9 cellular contexts compared by ENCODE assay signal in the genomic region with DNA sequence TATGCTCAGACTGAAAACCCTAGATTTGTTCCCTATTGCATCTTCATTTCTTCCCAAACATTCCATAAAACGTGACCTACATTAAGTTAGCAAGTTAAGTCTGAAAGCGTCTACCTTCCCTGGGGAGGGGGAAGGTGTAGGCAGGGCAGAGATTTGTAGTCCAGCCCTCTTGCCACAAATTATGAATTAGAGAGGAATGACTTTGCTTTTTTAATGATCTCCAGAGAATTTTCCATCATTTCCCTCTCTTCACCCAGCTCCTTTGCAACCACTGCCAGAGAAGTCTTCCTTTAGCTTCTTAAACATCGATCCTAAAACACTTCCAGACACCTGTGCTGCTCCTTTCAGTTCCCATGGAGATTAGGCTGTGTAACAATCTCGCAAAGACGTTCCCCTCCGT. TPM values are rescaled to one million over a fixed set of nuclear protein-coding genes. Genes with fewer than 3 reads are reported as not detected.
A peak's percentile ranks its signal among the peaks of the same experiment; 100 is the strongest.
DNase-seq lines count a peak whose midpoint lies in the region; ATAC-seq and TF ChIP-seq lines count a peak whose summit lies in the region.
"Had no signal": no experiment of that assay in that cellular context is flagged by ENCODE, and none has a peak within 500 bp of the region (broad histone marks: within the 10 kb centered on the region; RNA-seq: fewer than 3 reads in every experiment).

No MANE protein-coding gene starts in this region.

- in situ Hi-C loops in mammary epithelial cell (cut with MboI; ENCODE audit: low sequenced_read_pairs in 2 of 2) = no loop called here

- DNase-seq in AG04450 (ENCODE audit: low read depth, low spot score) = no peak
- DNase-seq in mammary epithelial cell = no peak
- DNase-seq in NCI-H1694 treated with DMSO at 0.1 percent for 48 hours (lab: John Stamatoyannopoulos, UW) = no peak
- DNase-seq: activated CD4-positive, alpha-beta T cell treated with anti-CD3 and anti-CD28 coated beads for 4 hours had no signal

- intact Hi-C loops in mammary epithelial cell (cut with micrococcal nuclease) = no loop called here

- WGBS in mammary epithelial cell (ENCODE audit: low coverage, missing lambda C conversion rate) = 95% methylated on average over 6 of the region's 6 CpGs

- H3K4me1 ChIP-seq in HUES6 (ENCODE audit: control insufficient read depth, insufficient read depth, low read length) = peaks cover 11% of the 10 kb centered on the region
- peaks cover 21% of the 10 kb centered on the region for H3K4me1 ChIP-seq in mammary epithelial cell (ENCODE audit: insufficient read depth, low read length)
- peaks cover 16 to 19% of the 10 kb centered on the region in 2 donors for H3K4me1 ChIP-seq in muscle layer of duodenum (ENCODE audit: control insufficient read depth in 1 of 2, insufficient read depth in 2 of 2, low read length in 2 of 2)

- dilution Hi-C loops in mammary epithelial cell (cut with HindIII; ENCODE audit: low sequenced_read_pairs) = no loop called here

- H3K4me3 ChIP-seq in AG04450 (ENCODE audit: low read depth, low read length) (peak overlapping the region; percentile 97), HUES6 (ENCODE audit: low read depth, low read length) (peak overlapping the region; percentile 93), mammary epithelial cell (replicated peaks in 1 of 3; ENCODE audit: insufficient read depth in 1 of 3, low read depth in 2 of 3, low read length in 3 of 3) (peak overlapping the region; percentile 58 to 80 (median 64)), muscle layer of duodenum (ENCODE audit: low read depth in 1 of 2, low read length in 2 of 2) (peak overlapping the region; percentile 86 to 98)

- peak overlapping the region; percentile 73 for H3K4me2 ChIP-seq in mammary epithelial cell (ENCODE audit: insufficient read depth, low read depth, low read length)

- no peak for TF ChIP-seq CTCF in AG04450 (IDR thresholded peaks at IDR 0.05; ENCODE audit: low read depth, low read length)
- no peak for TF ChIP-seq CTCF in mammary epithelial cell (conservative IDR thresholded peaks at IDR 0.05 in 1 of 2, IDR thresholded peaks at IDR 0.05 in 1 of 2; ENCODE audit: extremely low read depth in 1 of 2, insufficient read depth in 1 of 2, low read depth in 1 of 2, low read length in 2 of 2)

- POLR2A ChIA-PET in AG04450 (lab: Yijun Ruan, JAX) = no interaction called here

- CTCF ChIA-PET in AG04450 (lab: Charles Lee) (interaction anchor here (0.8 kb wide), 1 partner anchor 111 kb away, joined by 3 read pairs; no protein-coding TSS in a partner anchor), mammary epithelial cell (lab: Charles Lee; ENCODE audit: low non-redundant PET) (no interaction called here)

- H4K20me1 ChIP-seq in mammary epithelial cell (ENCODE audit: insufficient read depth, low read length) = no peaks in the 10 kb centered on the region

- no peaks in the 10 kb centered on the region for H3K27me3 ChIP-seq in AG04450 (ENCODE audit: control insufficient read depth, insufficient read depth, low read length)
- H3K27me3 ChIP-seq in HUES6 (ENCODE audit: control insufficient read depth, insufficient read depth, low read length) = no peaks in the 10 kb centered on the region
- no peaks in the 10 kb centered on the region for H3K27me3 ChIP-seq in mammary epithelial cell (ENCODE audit: insufficient read depth, low read length)
- no peaks in the 10 kb centered on the region for H3K27me3 ChIP-seq in muscle layer of duodenum (ENCODE audit: low read depth, low read length)

- H3K79me2 ChIP-seq in mammary epithelial cell (ENCODE audit: insufficient read depth, low read length) = peaks cover 48% of the 10 kb centered on the region

- no TSS peak for BruUV-seq in mammary epithelial cell (replicated peaks; lab: Mats Ljungman, UMichigan)

- H2AFZ ChIP-seq in mammary epithelial cell (ENCODE audit: low read depth, low read length) = no peak overlapping the region

- H3K9ac ChIP-seq in HUES6 (ENCODE audit: low read length) (peak overlapping the region; percentile 74), mammary epithelial cell (ENCODE audit: insufficient read depth, low read length) (no peak overlapping the region)

- H3K9me3 ChIP-seq in AG04450 (ENCODE audit: control insufficient read depth, insufficient read depth, low read length) (no peaks in the 10 kb centered on the region; the same call in 1 of the 2 replicates), HUES6 (ENCODE audit: control insufficient read depth, insufficient read depth, low read depth, low read length) (no peaks in the 10 kb centered on the region), mammary epithelial cell (replicated peaks; ENCODE audit: insufficient read depth, low read length) (no peaks in the 10 kb centered on the region), muscle layer of duodenum (ENCODE audit: control insufficient read depth in 1 of 2, low read length in 2 of 2) (no peaks in the 10 kb centered on the region)

- ATAC-seq in HG03442 (IDR thresholded peaks at IDR 0.05; ENCODE audit: unreplicated experiment) = no peak
- ATAC-seq in GM18909 (IDR thresholded peaks at IDR 0.05; ENCODE audit: poor library complexity, unreplicated experiment) = no peak
- no peak for ATAC-seq in GM21515 (IDR thresholded peaks at IDR 0.05; ENCODE audit: unreplicated experiment)

- H3K36me3 ChIP-seq in HUES6 (ENCODE audit: control insufficient read depth, insufficient read depth, low read length) (peaks cover 22% of the 10 kb centered on the region), mammary epithelial cell (ENCODE audit: insufficient read depth, low read length) (peaks cover 5% of the 10 kb centered on the region), muscle layer of duodenum (ENCODE audit: control insufficient read depth in 1 of 2, insufficient read depth in 2 of 2, low read length in 2 of 2) (peaks cover 12 to 17% of the 10 kb centered on the region in 2 donors)

- H3K27ac ChIP-seq in AG04450 (ENCODE audit: low read depth, low read length) = no peak overlapping the region
- H3K27ac ChIP-seq in HUES6 (ENCODE audit: low read depth, low read length) = no peak overlapping the region
- no peak overlapping the region for H3K27ac ChIP-seq in mammary epithelial cell (ENCODE audit: insufficient read depth, low read depth, low read length)
- no peak overlapping the region for H3K27ac ChIP-seq in muscle layer of duodenum (ENCODE audit: low read length)

RNA-seq across cellular contexts. Expression of a gene that starts 1.2 kb away (rescaled TPM):
- 26.5 and 30.2 TPM in 2 replicates for polyA plus RNA-seq in AG04450 (2011; rRNA removed)
- 1.6 and 3.3 TPM in 2 replicates for polyA minus RNA-seq in AG04450 (2011; rRNA and poly(A)+ RNA removed)
- total RNA-seq in mammary epithelial cell = 1 to 10 TPM; 6.2 to 8.3 TPM
- 6.8 TPM for polyA plus RNA-seq in mammary epithelial cell
- polyA minus RNA-seq in mammary epithelial cell = 5.1 TPM

RNA-seq across cellular contexts. Expression of a gene that starts 1.3 kb away (rescaled TPM):
- polyA plus RNA-seq in AG04450 (2011; rRNA removed) (235 and 244 TPM in 2 replicates), mammary epithelial cell (583 TPM)
- polyA minus RNA-seq in AG04450 (2011; rRNA and poly(A)+ RNA removed) = 70.6 and 73.8 TPM in 2 replicates
- 100 to 1,000 TPM in 1 of 2 donors, 10 to 100 TPM in 1; 36.5 to 217 TPM for total RNA-seq in mammary epithelial cell
- polyA minus RNA-seq in mammary epithelial cell = 109 TPM
